ENCODE assay signal across 24 cellular contexts in the genomic region with DNA sequence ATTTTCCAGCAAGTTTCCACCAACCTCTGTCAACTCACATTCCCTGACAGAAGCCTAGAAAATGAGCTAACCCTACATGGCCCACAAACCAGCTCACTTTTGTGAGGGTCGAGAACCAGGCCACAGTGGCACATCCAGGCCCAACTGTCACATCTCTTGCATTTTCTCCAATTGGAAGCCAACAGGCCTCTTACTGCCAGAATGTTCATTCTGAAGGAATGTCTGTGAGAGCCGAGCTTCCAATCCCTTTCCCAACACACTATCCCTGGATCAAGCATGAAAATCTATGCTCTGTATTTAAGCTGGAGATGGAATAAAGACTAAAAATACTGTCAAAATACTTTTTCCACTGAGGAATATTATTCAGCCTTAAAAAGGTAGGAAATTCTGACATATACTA. TPM values are rescaled to one million over a fixed set of nuclear protein-coding genes. Genes with fewer than 3 reads are reported as not detected.
DNase-seq lines count a peak whose midpoint lies in the region; ATAC-seq, FAIRE-seq and TF ChIP-seq lines count a peak whose summit lies in the region.
"Had no signal": no experiment of that assay in that cellular context is flagged by ENCODE, and none has a peak within 500 bp of the region (broad histone marks: within the 10 kb centered on the region; RNA-seq: fewer than 3 reads in every experiment).

No MANE protein-coding gene starts in this region.

- H3K79me2 ChIP-seq in astrocyte (ENCODE audit: insufficient read depth, low read length) = no peaks in the 10 kb centered on the region

- no peak overlapping the region for H3K14ac ChIP-seq in mesenchymal stem cell (ENCODE audit: low read length in 2 of 2)

- H3K9ac ChIP-seq in astrocyte (ENCODE audit: low read length) = no peak overlapping the region
- peak overlapping the region; percentile 72 for H3K9ac ChIP-seq in mesenchymal stem cell (ENCODE audit: low read length)
- H3K9ac ChIP-seq: KMS-11 had no signal

- H3K36me3 Mint-ChIP-seq in astrocyte (ENCODE audit: low read depth, unreplicated experiment) (peaks cover 2% of the 10 kb centered on the region), immature natural killer cell (no peaks in the 10 kb centered on the region)
- H3K36me3 Mint-ChIP-seq in effector memory CD8-positive, alpha-beta T cell (ENCODE audit: insufficient read depth) = no peaks in the 10 kb centered on the region
- H3K36me3 Mint-ChIP-seq: CD8-positive, alpha-beta memory T cell had no signal

- H3K27ac ChIP-seq in heart left ventricle = peak overlapping the region in 7 of 12 donors; percentile 15 to 65 (median 45)
- H3K27ac ChIP-seq in astrocyte (ENCODE audit: low read depth, low read length) = peak overlapping the region; percentile 38
- no peak overlapping the region for H3K27ac ChIP-seq in mesenchymal stem cell (ENCODE audit: low read length, poor library complexity, severe bottlenecking)
- H3K27ac ChIP-seq in spleen = no peak overlapping the region
- H3K27ac ChIP-seq: KMS-11, lower lobe of right lung, ovary, thoracic aorta had no signal

- H3K27me3 ChIP-seq in heart left ventricle = no peaks in the 10 kb centered on the region
- H3K27me3 ChIP-seq in astrocyte (ENCODE audit: insufficient read depth, low read length) = no peaks in the 10 kb centered on the region
- no peaks in the 10 kb centered on the region for H3K27me3 ChIP-seq in mesenchymal stem cell (ENCODE audit: control insufficient read depth in 1 of 2, insufficient read depth in 1 of 2, low read length in 2 of 2)
- H3K27me3 ChIP-seq in spleen (replicated peaks in 1 of 7) = no peaks in the 10 kb centered on the region
- H3K27me3 ChIP-seq: ovary had no signal

- no peak for FAIRE-seq in astrocyte (lab: Jason Lieb, UNC)
- FAIRE-seq: G401.6, kidney had no signal

- H3K36me3 ChIP-seq in heart left ventricle (no peaks in the 10 kb centered on the region), astrocyte (ENCODE audit: insufficient read depth, low read length) (no peaks in the 10 kb centered on the region), mesenchymal stem cell (ENCODE audit: control insufficient read depth in 1 of 2, insufficient read depth in 2 of 2, low read depth in 1 of 2, low read length in 2 of 2) (no peaks in the 10 kb centered on the region), spleen (no peaks in the 10 kb centered on the region)
- H3K36me3 ChIP-seq: lower lobe of right lung, ovary, thoracic aorta had no signal

- H3K18ac ChIP-seq in mesenchymal stem cell (ENCODE audit: low read depth in 1 of 2, low read length in 2 of 2) = no peak overlapping the region

- H3K4me1 Mint-ChIP-seq in astrocyte (ENCODE audit: low read depth, unreplicated experiment) (peaks cover 25% of the 10 kb centered on the region), immature natural killer cell (peaks cover 15 to 20% of the 10 kb centered on the region in 2 donors)
- H3K4me1 Mint-ChIP-seq in effector memory CD8-positive, alpha-beta T cell (ENCODE audit: low read depth in 2 of 2) = no peaks in the 10 kb centered on the region

- intact Hi-C loops in heart left ventricle (cut with DNase I) (no loop called here), Right ventricle myocardium superior (cut with DNase I) (no loop called here), spleen (cut with DNase I; ENCODE audit: low total_unique reads) (no loop called here)

- no peak overlapping the region for H2AK5ac ChIP-seq in mesenchymal stem cell (ENCODE audit: low read length, severe bottlenecking)

- no peak overlapping the region for H3K27ac Mint-ChIP-seq in astrocyte (ENCODE audit: unreplicated experiment)
- H3K27ac Mint-ChIP-seq in immature natural killer cell = no peak overlapping the region
- no peak overlapping the region for H3K27ac Mint-ChIP-seq in effector memory CD8-positive, alpha-beta T cell
- H3K27ac Mint-ChIP-seq: activated naive CD8-positive, alpha-beta T cell treated with anti-CD3 and anti-CD28 coated beads for 36 hours; CD8-positive, alpha-beta memory T cell had no signal

- H2AFZ ChIP-seq in astrocyte (ENCODE audit: low read depth, low read length) (no peak overlapping the region), mesenchymal stem cell (ENCODE audit: low read depth, low read length) (no peak overlapping the region)

- peak in 2 of 4 donors; percentile 35 to 42 for ATAC-seq in heart left ventricle
- ATAC-seq in Right ventricle myocardium superior (ENCODE audit: poor library complexity) = no peak
- no peak for ATAC-seq in effector memory CD8-positive, alpha-beta T cell (replicated peaks)
- ATAC-seq: lower lobe of right lung; stimulated activated naive CD8-positive, alpha-beta T cell treated with anti-CD3 and anti-CD28 coated beads, Interleukin-15, Interleukin-2, amounts not matched to agents 100 U/mL and 50 U/mL, for 24 hours had no signal

- no peak overlapping the region for H2BK120ac ChIP-seq in mesenchymal stem cell (ENCODE audit: low read depth, low read length)

- H3K4me2 ChIP-seq in astrocyte (ENCODE audit: low read length) (peak overlapping the region; percentile 2), mesenchymal stem cell (ENCODE audit: low read length, poor library complexity, severe bottlenecking) (no peak overlapping the region)
- H3K4me2 ChIP-seq: KMS-11 had no signal

- DNase-seq in heart left ventricle = no peak
- DNase-seq in Right ventricle myocardium superior = no peak
- peak; percentile 47 for DNase-seq in astrocyte (ENCODE audit: low read depth)
- DNase-seq in mesenchymal stem cell = no peak
- DNase-seq in immature natural killer cell = no peak
- DNase-seq in NCI-H1436 (lab: John Stamatoyannopoulos, UW) = no peak
- no peak for DNase-seq in spleen
- DNase-seq in effector memory CD8-positive, alpha-beta T cell = no peak
- DNase-seq: activated CD4-positive, alpha-beta T cell treated with anti-CD3 and anti-CD28 coated beads for 4 hours; activated effector memory CD4-positive, alpha-beta T cell treated with anti-CD3 and anti-CD28 coated beads, Interleukin-2, amount 50 U/mL, for 16 hours; activated naive CD8-positive, alpha-beta T cell treated with anti-CD3 and anti-CD28 coated beads for 36 hours; activated T-cell treated with anti-CD3 and anti-CD28 coated beads for 4 hours; CD8-positive, alpha-beta memory T cell; glutamatergic neuron; kidney; lower lobe of right lung; mucosa of descending colon; NCI-H1417 treated with DMSO at 0.1 percent for 48 hours; ovary; stimulated activated naive CD8-positive, alpha-beta T cell treated with anti-CD3 and anti-CD28 coated beads, Interleukin-15, Interleukin-2, amounts not matched to agents 100 U/mL and 50 U/mL, for 24 hours had no signal

- H4K20me1 ChIP-seq in astrocyte (ENCODE audit: insufficient read depth, low read length) = no peaks in the 10 kb centered on the region

- no peak overlapping the region for H4K8ac ChIP-seq in mesenchymal stem cell (ENCODE audit: low read length)

- H3K4me3 ChIP-seq in heart left ventricle (no peak overlapping the region), astrocyte (ENCODE audit: insufficient read depth, low read depth, low read length) (no peak overlapping the region), mesenchymal stem cell (ENCODE audit: insufficient read depth in 1 of 2, low read depth in 1 of 2, low read length in 2 of 2) (peak overlapping the region in 1 of 2 experiments; percentile 41), spleen (no peak overlapping the region)
- H3K4me3 ChIP-seq: lower lobe of right lung, mucosa of descending colon, ovary, thoracic aorta had no signal

- H3K27me3 Mint-ChIP-seq in astrocyte (ENCODE audit: low read depth, unreplicated experiment) (no peaks in the 10 kb centered on the region), immature natural killer cell (ENCODE audit: low read depth in 3 of 3) (no peaks in the 10 kb centered on the region)
- H3K27me3 Mint-ChIP-seq in effector memory CD8-positive, alpha-beta T cell = peaks cover 0 to 8% of the 10 kb centered on the region in 2 donors
- H3K27me3 Mint-ChIP-seq: activated naive CD8-positive, alpha-beta T cell treated with anti-CD3 and anti-CD28 coated beads for 36 hours had no signal

- H3K9me3 Mint-ChIP-seq in astrocyte (ENCODE audit: unreplicated experiment) (no peaks in the 10 kb centered on the region), immature natural killer cell (no peaks in the 10 kb centered on the region)
- H3K9me3 Mint-ChIP-seq in effector memory CD8-positive, alpha-beta T cell = no peaks in the 10 kb centered on the region
- H3K9me3 Mint-ChIP-seq: CD8-positive, alpha-beta memory T cell had no signal

- H3K4me3 Mint-ChIP-seq in astrocyte (ENCODE audit: unreplicated experiment) (no peak overlapping the region), immature natural killer cell (no peak overlapping the region)
- no peak overlapping the region for H3K4me3 Mint-ChIP-seq in effector memory CD8-positive, alpha-beta T cell
- H3K4me3 Mint-ChIP-seq: activated naive CD8-positive, alpha-beta T cell treated with anti-CD3 and anti-CD28 coated beads for 36 hours; CD8-positive, alpha-beta memory T cell; nephron had no signal

- H3K4ac ChIP-seq in mesenchymal stem cell (ENCODE audit: low read depth in 1 of 2, low read length in 2 of 2) = no peak overlapping the region

- H2BK12ac ChIP-seq in mesenchymal stem cell (ENCODE audit: low read length in 2 of 2) = no peak overlapping the region

- no peak overlapping the region for H2BK5ac ChIP-seq in mesenchymal stem cell (ENCODE audit: low read depth, low read length, poor library complexity, severe bottlenecking)

- H3K4me1 ChIP-seq in heart left ventricle (peaks cover 0 to 72% (median 38%) of the 10 kb centered on the region in 12 donors), astrocyte (ENCODE audit: insufficient read depth, low read length) (peaks cover 25% of the 10 kb centered on the region), mesenchymal stem cell (ENCODE audit: control insufficient read depth, insufficient read depth, low read depth, low read length) (no peaks in the 10 kb centered on the region), spleen (peaks cover 10 to 60% (median 18%) of the 10 kb centered on the region in 6 donors)

- peaks cover 3% of the 10 kb centered on the region for H3K79me1 ChIP-seq in mesenchymal stem cell (replicated peaks; ENCODE audit: low read length, poor library complexity, severe bottlenecking)

- TF ChIP-seq CTCF in heart left ventricle (IDR thresholded peaks at IDR 0.05) (no peak), astrocyte (IDR thresholded peaks at IDR 0.05; ENCODE audit: insufficient read depth, low read depth, low read length) (no peak), spleen (IDR thresholded peaks at IDR 0.05 in 8 of 11, conservative IDR thresholded peaks at IDR 0.05 in 3 of 11) (no peak)

- H4K91ac ChIP-seq in mesenchymal stem cell (ENCODE audit: low read length) = no peak overlapping the region

- WGBS in heart left ventricle, 4 donors = 45 to 59% (median 54%) methylated on average over 2 of the region's 2 CpGs
- 71% methylated on average over 1 of the region's 2 CpGs for WGBS in mesenchymal stem cell
- WGBS in spleen, 5 donors = 86 to 98% (median 94%) methylated on average over 2 of the region's 2 CpGs

- no peak overlapping the region for H2BK15ac ChIP-seq in mesenchymal stem cell (ENCODE audit: low read depth, poor library complexity, severe bottlenecking)

- TF ChIP-seq POLR2A in heart left ventricle (IDR thresholded peaks at IDR 0.05) (no peak), spleen (IDR thresholded peaks at IDR 0.05) (no peak)

- no peak overlapping the region for H3K23ac ChIP-seq in mesenchymal stem cell (ENCODE audit: low read length in 2 of 2)

- no peaks in the 10 kb centered on the region for H3K9me3 ChIP-seq in heart left ventricle
- H3K9me3 ChIP-seq in astrocyte (ENCODE audit: insufficient read depth, low read depth, low read length) = no peaks in the 10 kb centered on the region
- no peaks in the 10 kb centered on the region for H3K9me3 ChIP-seq in mesenchymal stem cell (ENCODE audit: control insufficient read depth, low read length)
- H3K9me3 ChIP-seq in spleen = no peaks in the 10 kb centered on the region
- H3K9me3 ChIP-seq: lower lobe of right lung, mucosa of descending colon, ovary, thoracic aorta had no signal

RNA-seq across cellular contexts. Expression of a gene that starts 20.0 kb away (rescaled TPM):
- total RNA-seq in heart left ventricle (10 to 100 TPM; 19.9 to 50.3 (median 38.0) TPM), Right ventricle myocardium superior (26.6 TPM), astrocyte (16.5 and 16.6 TPM in 2 replicates), spleen (10 to 100 TPM in 6 of 7 donors, 1 to 10 TPM in 1; 8.7 to 14.8 (median 12.7) TPM)
- polyA plus RNA-seq in heart left ventricle (100 to 1,000 TPM in 1 of 2 donors, 1 to 10 TPM in 1; 9.9 to 113 TPM), immature natural killer cell (1 to 10 TPM; 2.6 to 4.6 (median 3.4) TPM), spleen (1 to 10 TPM; 2.3 to 4.9 (median 2.6) TPM)
- 1.3 TPM for polyA plus RNA-seq in mesenchymal stem cell (2013, experiment 1 of 2)
- polyA plus RNA-seq in mesenchymal stem cell (2013, experiment 2 of 2) = 1.5 TPM

Comparison
In these comparisons a context has a peak if more than half of its experiments do, and no peak if none do; other contexts are left out.
1. H3K27ac ChIP-seq: peak in heart left ventricle (7 of 12) and astrocyte (single experiment); none in mesenchymal stem cell (single experiment) and spleen (0 of 8).